25 cellular contexts compared by ENCODE assay signal in genomic region chr19:28984315-28984714, GRCh38.
A peak's percentile ranks its signal among the peaks of the same experiment; 100 is the strongest.
DNase-seq lines count a peak whose midpoint lies in the region; ATAC-seq, FAIRE-seq and TF ChIP-seq lines count a peak whose summit lies in the region.
"Had no signal": no experiment of that assay in that cellular context is flagged by ENCODE, and none has a peak within 500 bp of the region (broad histone marks: within the 10 kb centered on the region; RNA-seq: fewer than 3 reads in every experiment).

No MANE protein-coding gene starts in this region.

- H3K9me3 ChIP-seq in K562 (replicated peaks; ENCODE audit: control insufficient read depth, insufficient read depth, low read depth, low read length) (no peaks in the 10 kb centered on the region), neural cell (ENCODE audit: low read length) (no peaks in the 10 kb centered on the region), right atrium auricular region (no peaks in the 10 kb centered on the region), mucosa of descending colon (no peaks in the 10 kb centered on the region)
- H3K9me3 ChIP-seq: BE2C, BLaER1 had no signal

- no peak for FAIRE-seq in K562 (lab: Jason Lieb, UNC)
- FAIRE-seq: A204.1, GM12878, GM12892, GM18507 had no signal

- H3K4me1 ChIP-seq in K562 (replicated peaks in 1 of 2; ENCODE audit: control insufficient read depth in 2 of 2, insufficient read depth in 2 of 2, low read length in 2 of 2): no peaks in the 10 kb centered on the region
- no peaks in the 10 kb centered on the region for H3K4me1 ChIP-seq in right atrium auricular region
- no peaks in the 10 kb centered on the region for H3K4me1 ChIP-seq in mucosa of descending colon (ENCODE audit: low read depth)
- H3K4me1 ChIP-seq: BE2C had no signal

- no peaks in the 10 kb centered on the region for H3K79me2 ChIP-seq in K562 (ENCODE audit: control insufficient read depth, insufficient read depth, low read length)
- no peaks in the 10 kb centered on the region for H3K79me2 ChIP-seq in neural cell (replicated peaks; ENCODE audit: insufficient read depth, low read length)

- no peak for ATAC-seq in K562
- no peak for ATAC-seq in mucosa of descending colon
- ATAC-seq: GM12878 had no signal

- CTCF ChIA-PET in K562 (lab: Yijun Ruan, JAX; ENCODE audit: low intra/inter-chr PET ratio): no interaction called here

- POLR2A ChIA-PET in K562 (lab: Yijun Ruan, JAX): interaction anchor here (0.6 kb wide), 1 partner anchor 402 kb away, joined by 3 read pairs; no protein-coding TSS in a partner anchor

- H3K9me2 ChIP-seq in neural cell (ENCODE audit: insufficient read depth, low read length): no peaks in the 10 kb centered on the region

- no peak for DNase-seq in K562 (ENCODE audit: extremely low read depth in 1 of 4, low spot score in 3 of 4)
- DNase-seq in middle frontal gyrus (ENCODE audit: extremely low spot score, low spot score): no peak
- no peak for DNase-seq in right atrium auricular region (ENCODE audit: low spot score)
- no peak for DNase-seq in mucosa of descending colon
- DNase-seq: 8988T; ACHN; BE2C; C1 segment of cervical spinal cord; CD4-positive, alpha-beta memory T cell; CD4-positive, CD25-positive, alpha-beta regulatory T cell; CD8-positive, alpha-beta memory T cell; COR-L47; DMS 273 treated with DMSO at 0.1 percent for 48 hours; DMS153; DMS53; DMS79; DND-41; EL; GDM1 had no signal

- no peaks in the 10 kb centered on the region for H3K9me1 ChIP-seq in K562 (ENCODE audit: control insufficient read depth, insufficient read depth, low read length)

- H3K36me3 ChIP-seq in K562 (ENCODE audit: control insufficient read depth, insufficient read depth, low read length) (no peaks in the 10 kb centered on the region), neural cell (ENCODE audit: insufficient read depth, low read length) (no peaks in the 10 kb centered on the region), right atrium auricular region (no peaks in the 10 kb centered on the region), mucosa of descending colon (ENCODE audit: low read depth) (no peaks in the 10 kb centered on the region)
- H3K36me3 ChIP-seq: BE2C, BLaER1 had no signal

- no peak for TF ChIP-seq POLR2A in K562 (conservative IDR thresholded peaks at IDR 0.05)

- WGBS in K562 (ENCODE audit: insufficient coverage, low coverage, missing lambda C conversion rate): 0% methylated on average over 4 of the region's 4 CpGs

- no peak for TF ChIP-seq CTCF in K562 (IDR thresholded peaks at IDR 0.05 in 2 of 3, conservative IDR thresholded peaks at IDR 0.05 in 1 of 3; ENCODE audit: insufficient read depth in 2 of 3, low read depth in 1 of 3, low read length in 3 of 3)
- no peak for TF ChIP-seq CTCF in neural cell (IDR thresholded peaks at IDR 0.05; ENCODE audit: poor library complexity, severe bottlenecking)
- TF ChIP-seq CTCF in right atrium auricular region (IDR thresholded peaks at IDR 0.05): no peak
- TF ChIP-seq CTCF in mucosa of descending colon (IDR thresholded peaks at IDR 0.05): no peak

- no peak overlapping the region for H2AFZ ChIP-seq in K562 (ENCODE audit: low read depth, low read length)
- H2AFZ ChIP-seq in neural cell (ENCODE audit: low read depth, low read length): no peak overlapping the region

- BruUV-seq in K562 (replicated peaks; lab: Mats Ljungman, UMichigan): no TSS peak

- TF ChIP-seq RAD21 in K562 (CRISPR knock-in tag; conservative IDR thresholded peaks at IDR 0.05 in 1 of 2, IDR thresholded peaks at IDR 0.05 in 1 of 2): no peak
- TF ChIP-seq RAD21 in neural cell (conservative IDR thresholded peaks at IDR 0.05): no peak

- H3K4me2 ChIP-seq in K562 (ENCODE audit: insufficient read depth, low read length): no peak overlapping the region
- H3K4me2 ChIP-seq in neural cell (ENCODE audit: low read length): no peak overlapping the region
- H3K4me2 ChIP-seq: BLaER1 had no signal

- TF ChIP-seq EP300 in K562 (IDR thresholded peaks at IDR 0.05; ENCODE audit: low read length) (no peak), neural cell (conservative IDR thresholded peaks at IDR 0.05; ENCODE audit: poor library complexity, severe bottlenecking) (no peak)

- H4K20me1 ChIP-seq in K562 (replicated peaks; ENCODE audit: control insufficient read depth, insufficient read depth, low read length) (no peaks in the 10 kb centered on the region), neural cell (ENCODE audit: insufficient read depth) (no peaks in the 10 kb centered on the region)
- H4K20me1 ChIP-seq: BLaER1 had no signal

- in situ Hi-C loops in K562 (cut with MboI): no loop called here

- no peak overlapping the region for H3K4me3 ChIP-seq in K562
- no peak overlapping the region for H3K4me3 ChIP-seq in neural cell (ENCODE audit: low read length)
- no peak overlapping the region for H3K4me3 ChIP-seq in right atrium auricular region
- H3K4me3 ChIP-seq in mucosa of descending colon: no peak overlapping the region
- H3K4me3 ChIP-seq: BLaER1, GM12878 had no signal

- H3F3A ChIP-seq in neural cell (ENCODE audit: insufficient read depth, low read length, poor library complexity, severe bottlenecking): no peaks in the 10 kb centered on the region

- intact Hi-C loops in K562 (cut with micrococcal nuclease) (no loop called here), mucosa of descending colon (cut with DNase I, micrococcal nuclease) (no loop called here)

- H3K27me3 ChIP-seq in K562 (ENCODE audit: control insufficient read depth in 2 of 2, insufficient read depth in 2 of 2, low read length in 2 of 2) (peaks cover 0 to 23% of the 10 kb centered on the region in 2 experiments; a peak in 1 of 5 replicates), neural cell (ENCODE audit: insufficient read depth, low read depth, low read length) (no peaks in the 10 kb centered on the region), right atrium auricular region (no peaks in the 10 kb centered on the region)
- H3K27me3 ChIP-seq: BE2C, BLaER1 had no signal

- H3K9ac ChIP-seq in K562 (ENCODE audit: insufficient read depth in 1 of 2, low read depth in 2 of 2, low read length in 2 of 2) (no peak overlapping the region), neural cell (ENCODE audit: low read length) (no peak overlapping the region)
- H3K9ac ChIP-seq: BLaER1 had no signal

- H3K27ac ChIP-seq in K562 (ENCODE audit: extremely low read depth, low read depth, low read length) (no peak overlapping the region), neural cell (ENCODE audit: low read length) (peak overlapping the region; percentile 80), right atrium auricular region (no peak overlapping the region)
- H3K27ac ChIP-seq: BLaER1 had no signal

TF ChIP-seq in K562, 482 proteins besides CTCF, POLR2A, EP300 and RAD21:
- TF ChIP-seq POLR2AphosphoS5 (IDR thresholded peaks at IDR 0.05; ENCODE audit: control insufficient read depth, insufficient read depth, low read depth, low read length) (no peak), ZNF146 (CRISPR knock-in tag; IDR thresholded peaks at IDR 0.05; ENCODE audit: unreplicated experiment) (peak; percentile 17), MLLT1 (IDR thresholded peaks at IDR 0.05) (no peak)

TF ChIP-seq in neural cell, 6 proteins besides CTCF, POLR2A, EP300 and RAD21:
- TF ChIP-seq EZH2 (IDR thresholded peaks at IDR 0.05; ENCODE audit: borderline replicate concordance, insufficient read depth, low read length, poor library complexity, severe bottlenecking): no peak
- no peak for TF ChIP-seq POLR2AphosphoS5 (IDR thresholded peaks at IDR 0.05)
- no peak for TF ChIP-seq MXI1 (conservative IDR thresholded peaks at IDR 0.05; ENCODE audit: poor library complexity, severe bottlenecking)
- no peak for TF ChIP-seq SMC3 (conservative IDR thresholded peaks at IDR 0.05; ENCODE audit: poor library complexity)
- TF ChIP-seq TAF1 (IDR thresholded peaks at IDR 0.05; ENCODE audit: low read depth): no peak
- no peak for TF ChIP-seq REST (IDR thresholded peaks at IDR 0.05; ENCODE audit: borderline replicate concordance)
